31 cellular contexts compared by ENCODE assay signal in the genomic region with DNA sequence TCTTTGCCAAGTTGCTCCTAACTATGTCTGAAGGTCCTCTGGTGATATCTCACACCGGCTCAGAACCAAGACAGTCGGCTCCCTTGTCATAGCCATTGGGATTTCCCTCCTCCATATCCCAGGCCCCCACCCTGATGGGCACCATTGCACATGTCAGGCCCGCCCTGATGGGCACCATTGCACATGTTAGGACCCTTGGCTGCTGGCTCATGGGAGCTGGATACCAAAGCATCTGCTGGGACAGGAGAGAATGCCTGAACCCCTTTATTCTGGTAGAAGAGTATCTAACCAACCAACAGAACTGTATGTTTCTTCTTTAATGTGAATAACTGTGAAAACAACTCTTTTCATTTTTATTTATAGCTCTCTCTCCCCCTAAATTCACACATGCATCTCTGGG.
"Had no signal": no experiment of that assay in that cellular context is flagged by ENCODE, and none has a peak within 500 bp of the region (broad histone marks: within the 10 kb centered on the region; RNA-seq: fewer than 3 reads in every experiment).

No MANE protein-coding gene starts in this region.

- H3K27ac ChIP-seq: adrenal gland, body of pancreas, brain microvascular endothelial cell, breast epithelium, VCaP had no signal

- H3K4me3 ChIP-seq: adrenal gland, body of pancreas, breast epithelium had no signal

- H3K36me3 ChIP-seq: adrenal gland, brain microvascular endothelial cell, breast epithelium had no signal

- H3K4me1 ChIP-seq: adrenal gland, body of pancreas, breast epithelium had no signal

- ATAC-seq: activated CD8-positive, alpha-beta memory T cell treated with anti-CD3 and anti-CD28 coated beads, Interleukin-2, amount 10 ng/mL, durations not matched to agents 7 days and 5 days; activated CD8-positive, alpha-beta T cell treated with anti-CD3 and anti-CD28 coated beads, Interleukin-2, amount 10 ng/mL, durations not matched to agents 7 days and 5 days; activated naive CD4-positive, alpha-beta T cell treated with anti-CD3 and anti-CD28 coated beads, Interleukin-2, amount 50 U/mL, for 72 hours; activated T-helper 17 cell treated with anti-CD3 and anti-CD28 coated beads, Interleukin-2, amount 50 U/mL, for 72 hours; body of pancreas; T-cell; T-helper 17 cell had no signal

- H3K9me3 ChIP-seq: adrenal gland, body of pancreas, breast epithelium had no signal

- DNase-seq: activated B cell treated with CpG ODN at 0.5 μM for 24 hours; activated CD4-positive, alpha-beta memory T cell treated with anti-CD3 and anti-CD28 coated beads, Interleukin-2, amount 10 ng/mL, durations not matched to agents 7 days and 5 days; activated CD4-positive, alpha-beta T cell treated with anti-CD3 and anti-CD28 coated beads for 4 hours; activated CD4-positive, alpha-beta T cell treated with anti-CD3 and anti-CD28 coated beads, Interleukin-2, amount 10 ng/mL, durations not matched to agents 7 days and 5 days; activated CD4-positive, alpha-beta T cell treated with anti-CD3 and anti-CD28 coated beads, Interleukin-2, amount 50 U/mL, for 48 hours; activated CD4-positive, CD25-positive, alpha-beta regulatory T cell treated with anti-CD3 and anti-CD28 coated beads, Interleukin-2, amount 50 U/mL, for 72 hours; activated CD8-positive, alpha-beta memory T cell treated with anti-CD3 and anti-CD28 coated beads for 24 hours; activated CD8-positive, alpha-beta memory T cell treated with anti-CD3 and anti-CD28 coated beads, Interleukin-2, amount 10 ng/mL, durations not matched to agents 7 days and 5 days; activated CD8-positive, alpha-beta memory T cell treated with anti-CD3 and anti-CD28 coated beads, Interleukin-2, amount 50 U/mL, for 48 hours; activated CD8-positive, alpha-beta T cell treated with anti-CD3 and anti-CD28 coated beads, Interleukin-2, amount 10 ng/mL, durations not matched to agents 7 days and 5 days; activated effector memory CD4-positive, alpha-beta T cell treated with anti-CD3 and anti-CD28 coated beads, Interleukin-2, amount 50 U/mL, for 16 hours; activated gamma-delta T cell treated with Interleukin-2 at 50 U/mL for 16 hours; activated naive CD4-positive, alpha-beta T cell; activated naive CD4-positive, alpha-beta T cell treated with anti-CD3 and anti-CD28 coated beads for 36 hours; activated naive CD4-positive, alpha-beta T cell treated with anti-CD3 and anti-CD28 coated beads, Interleukin-2, amount 50 U/mL, for 16 hours; activated naive CD8-positive, alpha-beta T cell treated with anti-CD3 and anti-CD28 coated beads for 36 hours; activated T-cell treated with anti-CD3 and anti-CD28 coated beads, Interleukin-2, amount 50 U/mL, for 24 hours; activated T-cell treated with anti-CD3 and anti-CD28 coated beads, Interleukin-2, amount 50 U/mL, for 48 hours; amniotic stem cell; aorta; body of pancreas; brain microvascular endothelial cell; central memory CD4-positive, alpha-beta T cell; T-cell; T-helper 17 cell; T1000 had no signal

- H3K27me3 ChIP-seq: adrenal gland, brain microvascular endothelial cell, breast epithelium had no signal
